ENCODE assay signal across 10 cellular contexts in genomic region chr6:118710616-118711015, GRCh38. TPM values are rescaled to one million over a fixed set of nuclear protein-coding genes. Genes with fewer than 3 reads are reported as not detected.
DNase-seq lines count a peak whose midpoint lies in the region; ATAC-seq lines count a peak whose summit lies in the region.
"Had no signal": no experiment of that assay in that cellular context is flagged by ENCODE, and none has a peak within 500 bp of the region (broad histone marks: within the 10 kb centered on the region; RNA-seq: fewer than 3 reads in every experiment).

No MANE protein-coding gene starts in this region.

- POLR2A ChIA-PET in naive thymus-derived CD8-positive, alpha-beta T cell (lab: Charles Lee) = interaction anchor here (1.0 to 6.2 kb wide), 14 partner anchors 9 to 183 kb away, joined by 3 to 107 read pairs (median 13); partner anchors contain the start of genes ASF1A and CEP85L

- peak overlapping the region; percentile 59; the same call in 1 of the 2 replicates for H3K4me2 ChIP-seq in BLaER1
- H3K4me2 ChIP-seq: neural progenitor cell had no signal

- H3K9me3 ChIP-seq in BLaER1 = no peaks in the 10 kb centered on the region

- peaks cover 73% of the 10 kb centered on the region for H3K4me1 Mint-ChIP-seq in activated T-helper 2 cell treated with anti-CD3 and anti-CD28 coated beads, Interferon-gamma antibody, Interleukin-2, Interleukin-4, amounts not matched to agents 10 μg/mL and 5 μg/mL and 100 μg/mL, durations not matched to agents 14 hours and 24 hours and 36 hours (ENCODE audit: low read depth)
- peaks cover 36 to 79% (median 64%) of the 10 kb centered on the region in 4 donors for H3K4me1 Mint-ChIP-seq in naive thymus-derived CD8-positive, alpha-beta T cell

- DNase-seq in M059J (ENCODE audit: low read depth) (peak; percentile 62), CD1c-positive myeloid dendritic cell (ENCODE audit: extremely low spot score) (no peak), SK-N-DZ (ENCODE audit: low spot score) (no peak), SIG-M5 treated with dmso at 0.1 percent for 504 hours (lab: John Stamatoyannopoulos, UW; ENCODE audit: unreplicated experiment) (no peak)
- DNase-seq in activated T-helper 2 cell treated with anti-CD3 and anti-CD28 coated beads, Interferon-gamma antibody, Interleukin-2, Interleukin-4, amounts not matched to agents 10 μg/mL and 5 μg/mL and 100 μg/mL, durations not matched to agents 14 hours and 24 hours and 36 hours (ENCODE audit: low spot score) = no peak
- DNase-seq in naive thymus-derived CD8-positive, alpha-beta T cell = no peak

- H3K36me3 Mint-ChIP-seq in activated T-helper 2 cell treated with anti-CD3 and anti-CD28 coated beads, Interferon-gamma antibody, Interleukin-2, Interleukin-4, amounts not matched to agents 10 μg/mL and 5 μg/mL and 100 μg/mL, durations not matched to agents 14 hours and 24 hours and 36 hours (ENCODE audit: low read depth) = peaks cover 25% of the 10 kb centered on the region
- H3K36me3 Mint-ChIP-seq in naive thymus-derived CD8-positive, alpha-beta T cell = peaks cover 0 to 12% (median 0%) of the 10 kb centered on the region in 3 donors
- H3K36me3 Mint-ChIP-seq: neural progenitor cell had no signal

- H3K36me3 ChIP-seq in BLaER1 = no peaks in the 10 kb centered on the region
- H3K36me3 ChIP-seq: neural progenitor cell had no signal

- no peak overlapping the region for H3K9ac ChIP-seq in BLaER1
- H3K9ac ChIP-seq: neural progenitor cell had no signal

- H4K20me1 ChIP-seq in BLaER1 = no peaks in the 10 kb centered on the region

- H3K27me3 ChIP-seq in BLaER1 = no peaks in the 10 kb centered on the region
- H3K27me3 ChIP-seq: neural progenitor cell had no signal

- intact Hi-C loops in activated T-helper 2 cell treated with anti-CD3 and anti-CD28 coated beads, Interferon-gamma antibody, Interleukin-2, Interleukin-4, amounts not matched to agents 10 μg/mL and 5 μg/mL and 100 μg/mL, durations not matched to agents 14 hours and 24 hours and 36 hours (cut with micrococcal nuclease) = loop anchor here (1.0 to 10.0 kb wide), 7 partner anchors 16 to 604 kb away; partner anchors contain the start of gene ASF1A

- ATAC-seq in naive thymus-derived CD8-positive, alpha-beta T cell = no peak
- ATAC-seq in HG03457 (IDR thresholded peaks at IDR 0.05; ENCODE audit: unreplicated experiment) = no peak

- no peak overlapping the region for H3K4me3 ChIP-seq in BLaER1
- H3K4me3 ChIP-seq: neural progenitor cell had no signal

- no peak overlapping the region for H3K27ac ChIP-seq in BLaER1
- H3K27ac ChIP-seq: neural progenitor cell had no signal

- H3K4me3 Mint-ChIP-seq in activated T-helper 2 cell treated with anti-CD3 and anti-CD28 coated beads, Interferon-gamma antibody, Interleukin-2, Interleukin-4, amounts not matched to agents 10 μg/mL and 5 μg/mL and 100 μg/mL, durations not matched to agents 14 hours and 24 hours and 36 hours (ENCODE audit: low read depth) = peak overlapping the region; percentile 34
- H3K4me3 Mint-ChIP-seq in naive thymus-derived CD8-positive, alpha-beta T cell = peak overlapping the region in 9 of 10 donors; percentile 41 to 99 (median 98)
- H3K4me3 Mint-ChIP-seq: dendritic cell treated with granulocyte-macrophage colony-stimulating factor and Interleukin-4, amounts not matched to agents 40 ng/mL and 50 ng/mL, for 4 days; neural progenitor cell had no signal

- H3K9me3 Mint-ChIP-seq in activated T-helper 2 cell treated with anti-CD3 and anti-CD28 coated beads, Interferon-gamma antibody, Interleukin-2, Interleukin-4, amounts not matched to agents 10 μg/mL and 5 μg/mL and 100 μg/mL, durations not matched to agents 14 hours and 24 hours and 36 hours = no peaks in the 10 kb centered on the region
- H3K9me3 Mint-ChIP-seq in naive thymus-derived CD8-positive, alpha-beta T cell = no peaks in the 10 kb centered on the region
- H3K9me3 Mint-ChIP-seq: dendritic cell treated with granulocyte-macrophage colony-stimulating factor and Interleukin-4, amounts not matched to agents 40 ng/mL and 50 ng/mL, for 4 days had no signal

- peak overlapping the region; percentile 96 for H3K27ac Mint-ChIP-seq in activated T-helper 2 cell treated with anti-CD3 and anti-CD28 coated beads, Interferon-gamma antibody, Interleukin-2, Interleukin-4, amounts not matched to agents 10 μg/mL and 5 μg/mL and 100 μg/mL, durations not matched to agents 14 hours and 24 hours and 36 hours
- H3K27ac Mint-ChIP-seq in naive thymus-derived CD8-positive, alpha-beta T cell = peak overlapping the region; percentile 93 to 100 (median 98)
- H3K27ac Mint-ChIP-seq: dendritic cell treated with granulocyte-macrophage colony-stimulating factor and Interleukin-4, amounts not matched to agents 40 ng/mL and 50 ng/mL, for 4 days had no signal

- peaks cover 26% of the 10 kb centered on the region for H3K4me1 ChIP-seq in BLaER1

- H3K27me3 Mint-ChIP-seq in activated T-helper 2 cell treated with anti-CD3 and anti-CD28 coated beads, Interferon-gamma antibody, Interleukin-2, Interleukin-4, amounts not matched to agents 10 μg/mL and 5 μg/mL and 100 μg/mL, durations not matched to agents 14 hours and 24 hours and 36 hours (ENCODE audit: low read depth) = no peaks in the 10 kb centered on the region
- no peaks in the 10 kb centered on the region for H3K27me3 Mint-ChIP-seq in naive thymus-derived CD8-positive, alpha-beta T cell

RNA-seq across cellular contexts. Expression of gene CEP85L, which starts 59.2 kb away (rescaled TPM):
- 5.7 and 15.2 TPM in 2 replicates for total RNA-seq in M059J (2014; rRNA removed; shearing (Covaris generic))
- total RNA-seq in activated T-helper 2 cell treated with anti-CD3 and anti-CD28 coated beads, Interferon-gamma antibody, Interleukin-2, Interleukin-4, amounts not matched to agents 10 μg/mL and 5 μg/mL and 100 μg/mL, durations not matched to agents 14 hours and 24 hours and 36 hours = 34.2 and 36.7 TPM in 2 replicates
- 10 to 100 TPM; 70.9 to 73.6 TPM for total RNA-seq in naive thymus-derived CD8-positive, alpha-beta T cell
- 10 to 100 TPM; 31.1 to 50.0 (median 47.5) TPM for polyA plus RNA-seq in naive thymus-derived CD8-positive, alpha-beta T cell
- 3.3 and 4.9 TPM in 2 replicates for polyA plus RNA-seq in SK-N-DZ (2014; cell fraction: cytosol; rRNA removed)
- 3.5 and 4.1 TPM in 2 replicates for polyA plus RNA-seq in SK-N-DZ (2014; cell fraction: nucleus; rRNA removed)
